Comparison of ENCODE assay signal across 9 cellular contexts in the genomic region with DNA sequence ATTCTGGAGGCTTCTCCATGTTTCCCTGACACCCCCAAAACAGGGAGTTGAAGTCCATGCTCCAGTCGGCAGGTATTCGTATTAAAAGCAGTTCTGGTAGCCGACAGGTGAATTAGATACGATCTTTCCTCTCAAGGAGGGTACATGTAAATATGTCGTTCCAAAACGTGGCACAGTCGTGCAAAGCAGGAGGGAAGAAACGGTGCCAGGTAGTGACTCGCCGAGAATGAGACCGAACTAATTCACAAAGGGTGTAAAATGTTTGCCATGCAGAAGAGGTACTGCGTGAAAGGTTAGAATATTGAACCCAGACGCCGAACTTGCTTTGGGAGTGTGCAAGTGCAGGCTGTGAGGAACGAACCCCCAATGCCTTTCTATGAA. TPM values are rescaled to one million over a fixed set of nuclear protein-coding genes. Genes with fewer than 3 reads are reported as not detected.
DNase-seq lines count a peak whose midpoint lies in the region; ATAC-seq, FAIRE-seq and TF ChIP-seq lines count a peak whose summit lies in the region.
"Had no signal": no experiment of that assay in that cellular context is flagged by ENCODE, and none has a peak within 500 bp of the region (broad histone marks: within the 10 kb centered on the region; RNA-seq: fewer than 3 reads in every experiment).

No MANE protein-coding gene starts in this region.

- TF ChIP-seq CTCF in kidney (IDR thresholded peaks at IDR 0.05; ENCODE audit: borderline replicate concordance, extremely low read depth, insufficient read depth) = no peak
- TF ChIP-seq CTCF in suprapubic skin (IDR thresholded peaks at IDR 0.05) = no peak

- no peak for FAIRE-seq in kidney (lab: Jason Lieb, UNC)

- peaks cover 0 to 5% of the 10 kb centered on the region in 2 donors for H3K4me1 ChIP-seq in kidney (ENCODE audit: control insufficient read depth in 1 of 2, insufficient read depth in 1 of 2, low read depth in 1 of 2, low read length in 2 of 2)
- peaks cover 19% of the 10 kb centered on the region for H3K4me1 ChIP-seq in suprapubic skin

- H3K4me1 Mint-ChIP-seq in activated naive CD4-positive, alpha-beta T cell treated with anti-CD3 and anti-CD28 coated beads, Interleukin-2, amount 10 ng/mL, durations not matched to agents 7 days and 5 days = peaks cover 37% of the 10 kb centered on the region
- peaks cover 23% of the 10 kb centered on the region for H3K4me1 Mint-ChIP-seq in activated naive CD8-positive, alpha-beta T cell treated with anti-CD3 and anti-CD28 coated beads, Interleukin-2, amount 10 ng/mL, durations not matched to agents 7 days and 5 days

- 1% methylated on average over 15 of the region's 15 CpGs for WGBS in suprapubic skin

- no peaks in the 10 kb centered on the region for H3K9me3 ChIP-seq in kidney (ENCODE audit: control insufficient read depth in 1 of 2, low read length in 2 of 2)
- H3K9me3 ChIP-seq in suprapubic skin = no peaks in the 10 kb centered on the region

- peak overlapping the region; percentile 76 to 100 for H3K9ac ChIP-seq in kidney (ENCODE audit: low read length in 2 of 2)

- H3K36me3 ChIP-seq in kidney (ENCODE audit: control insufficient read depth in 1 of 2, insufficient read depth in 2 of 2, low read length in 2 of 2) (peaks cover 17 to 36% of the 10 kb centered on the region in 2 donors), suprapubic skin (peaks cover 26% of the 10 kb centered on the region)

- CTCF ChIA-PET in activated naive CD4-positive, alpha-beta T cell treated with anti-CD3 and anti-CD28 coated beads, Interleukin-2, amount 10 ng/mL, durations not matched to agents 7 days and 5 days (lab: Charles Lee) = no interaction called here

- intact Hi-C loops in kidney (cut with DNase I) = no loop called here

- H3K36me3 Mint-ChIP-seq in activated naive CD4-positive, alpha-beta T cell treated with anti-CD3 and anti-CD28 coated beads, Interleukin-2, amount 10 ng/mL, durations not matched to agents 7 days and 5 days = peaks cover 38% of the 10 kb centered on the region
- H3K36me3 Mint-ChIP-seq in activated naive CD8-positive, alpha-beta T cell treated with anti-CD3 and anti-CD28 coated beads, Interleukin-2, amount 10 ng/mL, durations not matched to agents 7 days and 5 days = peaks cover 17% of the 10 kb centered on the region

- ATAC-seq in activated naive CD8-positive, alpha-beta T cell treated with anti-CD3 and anti-CD28 coated beads, Interleukin-2, amount 10 ng/mL, durations not matched to agents 7 days and 5 days (ENCODE audit: low read depth) = no peak
- ATAC-seq in HG02610 (IDR thresholded peaks at IDR 0.05; ENCODE audit: unreplicated experiment) (no peak), HG02678 (IDR thresholded peaks at IDR 0.05; ENCODE audit: unreplicated experiment) (no peak)

- no peak for TF ChIP-seq EP300 in suprapubic skin (IDR thresholded peaks at IDR 0.05)

- peak overlapping the region; percentile 66 to 82 for H3K27ac ChIP-seq in kidney (ENCODE audit: low read depth in 2 of 2, low read length in 2 of 2)
- H3K27ac ChIP-seq in suprapubic skin = peak overlapping the region; percentile 94

- peak overlapping the region; percentile 99 for H3K27ac Mint-ChIP-seq in activated naive CD4-positive, alpha-beta T cell treated with anti-CD3 and anti-CD28 coated beads, Interleukin-2, amount 10 ng/mL, durations not matched to agents 7 days and 5 days
- H3K27ac Mint-ChIP-seq in activated naive CD8-positive, alpha-beta T cell treated with anti-CD3 and anti-CD28 coated beads, Interleukin-2, amount 10 ng/mL, durations not matched to agents 7 days and 5 days = peak overlapping the region; percentile 99

- H3K27me3 ChIP-seq in suprapubic skin = no peaks in the 10 kb centered on the region

- H3K9me3 Mint-ChIP-seq in activated naive CD4-positive, alpha-beta T cell treated with anti-CD3 and anti-CD28 coated beads, Interleukin-2, amount 10 ng/mL, durations not matched to agents 7 days and 5 days = peaks cover 3% of the 10 kb centered on the region
- peaks cover 1% of the 10 kb centered on the region for H3K9me3 Mint-ChIP-seq in activated naive CD8-positive, alpha-beta T cell treated with anti-CD3 and anti-CD28 coated beads, Interleukin-2, amount 10 ng/mL, durations not matched to agents 7 days and 5 days

- no peak for TF ChIP-seq POLR2A in suprapubic skin (IDR thresholded peaks at IDR 0.05)

- H3K4me3 ChIP-seq in kidney (ENCODE audit: low read length in 2 of 2) (peak overlapping the region; percentile 77 to 100), suprapubic skin (peak overlapping the region; percentile 98)

- DNase-seq in activated naive CD4-positive, alpha-beta T cell treated with anti-CD3 and anti-CD28 coated beads, Interleukin-2, amount 10 ng/mL, durations not matched to agents 7 days and 5 days = peak; percentile 21
- no peak for DNase-seq in activated naive CD4-positive, alpha-beta T cell treated with anti-CD3 and anti-CD28 coated beads, Interleukin-2, amount 50 U/mL, for 16 hours
- no peak for DNase-seq in activated naive CD8-positive, alpha-beta T cell treated with anti-CD3 and anti-CD28 coated beads, Interleukin-2, amount 10 ng/mL, durations not matched to agents 7 days and 5 days
- DNase-seq in kidney (no peak), suprapubic skin (ENCODE audit: low spot score in 2 of 2) (no peak)
- no peak for DNase-seq in stimulated activated naive CD4-positive, alpha-beta T cell treated with Interleukin-2 at 50 U/mL for 16 hours (lab: John Stamatoyannopoulos, UW)

- POLR2A ChIA-PET in activated naive CD8-positive, alpha-beta T cell treated with anti-CD3 and anti-CD28 coated beads, Interleukin-2, amount 10 ng/mL, durations not matched to agents 7 days and 5 days (lab: Charles Lee) = interaction anchor here (1.0 to 2.9 kb wide), 4 partner anchors 9 to 103 kb away, joined by 3 to 20 read pairs (median 4); a partner anchor contains a TSS

- H3K4me3 Mint-ChIP-seq in activated naive CD4-positive, alpha-beta T cell treated with anti-CD3 and anti-CD28 coated beads, Interleukin-2, amount 10 ng/mL, durations not matched to agents 7 days and 5 days = peak overlapping the region; percentile 98
- H3K4me3 Mint-ChIP-seq in activated naive CD8-positive, alpha-beta T cell treated with anti-CD3 and anti-CD28 coated beads, Interleukin-2, amount 10 ng/mL, durations not matched to agents 7 days and 5 days = peak overlapping the region; percentile 98

- no peaks in the 10 kb centered on the region for H3K27me3 Mint-ChIP-seq in activated naive CD4-positive, alpha-beta T cell treated with anti-CD3 and anti-CD28 coated beads, Interleukin-2, amount 10 ng/mL, durations not matched to agents 7 days and 5 days
- no peaks in the 10 kb centered on the region for H3K27me3 Mint-ChIP-seq in activated naive CD8-positive, alpha-beta T cell treated with anti-CD3 and anti-CD28 coated beads, Interleukin-2, amount 10 ng/mL, durations not matched to agents 7 days and 5 days

RNA-seq across cellular contexts. Expression of a gene that starts 0.5 kb away (rescaled TPM):
- 10 to 100 TPM; 43.9 to 45.8 TPM for total RNA-seq in activated naive CD8-positive, alpha-beta T cell treated with anti-CD3 and anti-CD28 coated beads, Interleukin-2, amount 10 ng/mL, durations not matched to agents 7 days and 5 days
- total RNA-seq in kidney = 25.3 TPM
- 11.4 TPM for polyA plus RNA-seq in kidney (ENCODE audit: insufficient read depth, low read depth, low replicate concordance)
- 10 to 100 TPM; 10.9 to 56.4 (median 18.6) TPM for total RNA-seq in suprapubic skin

RNA-seq across cellular contexts. Expression of a gene that starts 37.0 kb away (rescaled TPM):
- total RNA-seq in activated naive CD8-positive, alpha-beta T cell treated with anti-CD3 and anti-CD28 coated beads, Interleukin-2, amount 10 ng/mL, durations not matched to agents 7 days and 5 days = not detected
- total RNA-seq in kidney (not detected), suprapubic skin (not detected)
- not detected for polyA plus RNA-seq in kidney (ENCODE audit: insufficient read depth, low read depth, low replicate concordance)
- total RNA-seq: glomerular endothelial cell had no signal

RNA-seq across cellular contexts. Expression of a gene that starts 55.6 kb away (rescaled TPM):
- under 1 TPM; 0.20 to 0.25 TPM for total RNA-seq in activated naive CD8-positive, alpha-beta T cell treated with anti-CD3 and anti-CD28 coated beads, Interleukin-2, amount 10 ng/mL, durations not matched to agents 7 days and 5 days
- total RNA-seq in kidney (0.13 TPM), suprapubic skin (under 1 TPM in 2 of 4 donors, not detected in 2; 0.23 to 0.48 TPM)
- polyA plus RNA-seq in kidney (ENCODE audit: insufficient read depth, low read depth, low replicate concordance) = not detected
